In genomic region chr3:155013427-155013826, GRCh38 we compare ENCODE assay signal across 29 cellular contexts.
"Had no signal": no experiment of that assay in that cellular context is flagged by ENCODE, and none has a peak within 500 bp of the region (broad histone marks: within the 10 kb centered on the region; RNA-seq: fewer than 3 reads in every experiment).

No MANE protein-coding gene starts in this region.

- FAIRE-seq: astrocyte, bronchial epithelial cell had no signal

- ATAC-seq: activated CD4-positive, alpha-beta T cell treated with anti-CD3 and anti-CD28 coated beads for 36 hours; activated CD8-positive, alpha-beta memory T cell treated with anti-CD3 and anti-CD28 coated beads, Interleukin-2, amount 10 ng/mL, durations not matched to agents 7 days and 5 days; activated CD8-positive, alpha-beta T cell treated with anti-CD3 and anti-CD28 coated beads, Interleukin-2, amount 10 ng/mL, durations not matched to agents 7 days and 5 days; foreskin keratinocyte; gastrocnemius medialis; heart left ventricle had no signal

- H3K36me3 ChIP-seq: brain microvascular endothelial cell, esophagus squamous epithelium, gastrocnemius medialis, heart left ventricle had no signal

- H3K4me3 ChIP-seq: coronary artery, dorsolateral prefrontal cortex, esophagus squamous epithelium, gastrocnemius medialis, heart left ventricle had no signal

- H3K9me3 ChIP-seq: esophagus squamous epithelium, gastrocnemius medialis, heart left ventricle had no signal

- H3K4me1 ChIP-seq: esophagus squamous epithelium, foreskin keratinocyte, gastrocnemius medialis, heart left ventricle had no signal

- H3K27me3 ChIP-seq: brain microvascular endothelial cell, esophagus squamous epithelium, foreskin keratinocyte, gastrocnemius medialis, heart left ventricle had no signal

- DNase-seq: activated CD4-positive, alpha-beta memory T cell treated with anti-CD3 and anti-CD28 coated beads for 36 hours; activated CD4-positive, alpha-beta T cell treated with anti-CD3 and anti-CD28 coated beads for 36 hours; activated CD4-positive, alpha-beta T cell treated with anti-CD3 and anti-CD28 coated beads, Interleukin-2, amount 10 ng/mL, durations not matched to agents 24 days and 14 days; activated CD4-positive, CD25-positive, alpha-beta regulatory T cell; activated CD4-positive, CD25-positive, alpha-beta regulatory T cell treated with anti-CD3 and anti-CD28 coated beads, Interleukin-2, amount 50 U/mL, for 72 hours; activated CD8-positive, alpha-beta memory T cell treated with anti-CD3 and anti-CD28 coated beads, Interleukin-2, amount 10 ng/mL, durations not matched to agents 7 days and 5 days; activated CD8-positive, alpha-beta memory T cell treated with anti-CD3 and anti-CD28 coated beads, Interleukin-2, amount 50 U/mL, for 4 hours; activated CD8-positive, alpha-beta T cell treated with anti-CD3 and anti-CD28 coated beads, Interleukin-2, amount 10 ng/mL, durations not matched to agents 7 days and 5 days; activated effector memory CD4-positive, alpha-beta T cell treated with anti-CD3 and anti-CD28 coated beads, Interleukin-2, amount 50 U/mL, for 16 hours; activated naive CD4-positive, alpha-beta T cell treated with anti-CD3 and anti-CD28 coated beads for 36 hours; activated naive CD8-positive, alpha-beta T cell treated with anti-CD3 and anti-CD28 coated beads, Interleukin-2, amount 10 ng/mL, durations not matched to agents 7 days and 5 days; activated T-cell treated with anti-CD3 and anti-CD28 coated beads, Interleukin-2, amount 50 U/mL, for 1 hour; activated T-cell treated with anti-CD3 and anti-CD28 coated beads, Interleukin-2, amount 50 U/mL, for 48 hours; amniotic stem cell; anterior cingulate cortex; brain microvascular endothelial cell; dorsolateral prefrontal cortex; effector memory CD4-positive, alpha-beta T cell; endodermal cell; erythroblast; esophagus squamous epithelium; foreskin keratinocyte; gastrocnemius medialis; glutamatergic neuron; heart left ventricle; T-helper 2 cell had no signal

- H3K27ac ChIP-seq: brain microvascular endothelial cell, coronary artery, dorsolateral prefrontal cortex, esophagus squamous epithelium, foreskin keratinocyte, gastrocnemius medialis, heart left ventricle had no signal
